Comparison of ENCODE assay signal across 8 cellular contexts in the genomic region with DNA sequence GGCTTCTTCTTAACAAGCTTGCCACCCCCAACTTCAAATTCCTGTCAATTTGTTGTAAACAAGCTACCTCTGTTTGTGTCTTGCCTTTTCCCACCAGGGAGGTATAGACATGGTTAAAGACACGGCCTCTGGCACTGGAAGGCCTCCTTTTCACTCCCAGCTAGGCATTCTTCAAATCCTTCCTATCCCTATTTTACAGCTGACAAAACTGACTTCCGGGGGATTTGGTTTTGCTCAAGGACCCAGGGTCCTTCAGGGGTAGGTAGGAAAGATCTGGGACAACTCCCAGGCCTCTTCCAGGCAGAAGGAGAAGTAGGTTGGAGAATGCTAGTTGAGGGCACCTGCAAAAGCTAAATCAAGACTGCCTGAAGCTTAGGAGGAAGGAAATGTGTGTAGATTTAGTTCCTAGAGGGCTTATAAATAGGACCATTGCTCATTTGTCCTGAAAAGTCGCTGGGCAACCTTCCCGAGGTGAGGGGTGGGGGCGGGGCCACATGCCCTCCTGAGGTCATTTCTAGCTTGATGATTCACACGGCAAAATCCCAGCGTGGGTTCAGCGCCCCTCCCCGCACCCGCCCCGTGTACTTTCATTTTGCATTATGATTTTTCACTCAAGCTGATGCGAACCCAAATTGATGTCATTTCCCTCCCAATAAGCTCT.
DNase-seq lines count a peak whose midpoint lies in the region; ATAC-seq and FAIRE-seq lines count a peak whose summit lies in the region.

No MANE protein-coding gene starts in this region.

- DNase-seq in COLO829 (ENCODE audit: low spot score) (peak; percentile 62), T-helper 1 cell (peak; percentile 11 to 86 (median 25)), pons (ENCODE audit: low spot score) (no peak), middle frontal gyrus (ENCODE audit: extremely low spot score, low spot score) (no peak)
- peak; percentile 85 for DNase-seq in activated naive CD8-positive, alpha-beta T cell treated with anti-CD3 and anti-CD28 coated beads, Interleukin-2, amount 50 U/mL, for 24 hours
- DNase-seq in stimulated activated CD4-positive, alpha-beta T cell treated with anti-CD3 and anti-CD28 coated beads, Interleukin-1b, Interleukin-23, amount 100 ng/mL, for 4 hours (ENCODE audit: low read depth in 2 of 2), result peak; percentile 68 to 76

- H3K27ac Mint-ChIP-seq in activated naive CD8-positive, alpha-beta T cell treated with anti-CD3 and anti-CD28 coated beads, Interleukin-2, amount 50 U/mL, for 24 hours, result peak overlapping the region; percentile 85

- no peaks in the 10 kb centered on the region for H3K27me3 Mint-ChIP-seq in activated naive CD8-positive, alpha-beta T cell treated with anti-CD3 and anti-CD28 coated beads, Interleukin-2, amount 50 U/mL, for 24 hours

- peaks cover 74% of the 10 kb centered on the region for H3K4me1 Mint-ChIP-seq in activated naive CD8-positive, alpha-beta T cell treated with anti-CD3 and anti-CD28 coated beads, Interleukin-2, amount 50 U/mL, for 24 hours

- H3K9me3 Mint-ChIP-seq in activated naive CD8-positive, alpha-beta T cell treated with anti-CD3 and anti-CD28 coated beads, Interleukin-2, amount 50 U/mL, for 24 hours, result peaks cover 26% of the 10 kb centered on the region

- ATAC-seq in HG02588 (IDR thresholded peaks at IDR 0.05; ENCODE audit: unreplicated experiment), result peak; percentile 56
- peak; percentile 33 for ATAC-seq in activated naive CD8-positive, alpha-beta T cell treated with anti-CD3 and anti-CD28 coated beads, Interleukin-2, amount 50 U/mL, for 24 hours

- peaks cover 17% of the 10 kb centered on the region for H3K36me3 Mint-ChIP-seq in activated naive CD8-positive, alpha-beta T cell treated with anti-CD3 and anti-CD28 coated beads, Interleukin-2, amount 50 U/mL, for 24 hours (ENCODE audit: low read depth)

- FAIRE-seq in islet of Langerhans (lab: Jason Lieb, UNC), result peak; percentile 96

- peak overlapping the region; percentile 36 for H3K4me3 Mint-ChIP-seq in activated naive CD8-positive, alpha-beta T cell treated with anti-CD3 and anti-CD28 coated beads, Interleukin-2, amount 50 U/mL, for 24 hours

Comparison
In these comparisons a context has a peak if more than half of its experiments do, and no peak if none do; other contexts are left out.
1. DNase-seq: peak in COLO829 (single experiment), T-helper 1 cell (5 of 5), activated naive CD8-positive, alpha-beta T cell treated with anti-CD3 and anti-CD28 coated beads, Interleukin-2, amount 50 U/mL, for 24 hours (single experiment) and stimulated activated CD4-positive, alpha-beta T cell treated with anti-CD3 and anti-CD28 coated beads, Interleukin-1b, Interleukin-23, amount 100 ng/mL, for 4 hours (2 of 2); none in pons (single experiment) and middle frontal gyrus (single experiment).